ENCODE assay signal across 11 cellular contexts in the genomic region with DNA sequence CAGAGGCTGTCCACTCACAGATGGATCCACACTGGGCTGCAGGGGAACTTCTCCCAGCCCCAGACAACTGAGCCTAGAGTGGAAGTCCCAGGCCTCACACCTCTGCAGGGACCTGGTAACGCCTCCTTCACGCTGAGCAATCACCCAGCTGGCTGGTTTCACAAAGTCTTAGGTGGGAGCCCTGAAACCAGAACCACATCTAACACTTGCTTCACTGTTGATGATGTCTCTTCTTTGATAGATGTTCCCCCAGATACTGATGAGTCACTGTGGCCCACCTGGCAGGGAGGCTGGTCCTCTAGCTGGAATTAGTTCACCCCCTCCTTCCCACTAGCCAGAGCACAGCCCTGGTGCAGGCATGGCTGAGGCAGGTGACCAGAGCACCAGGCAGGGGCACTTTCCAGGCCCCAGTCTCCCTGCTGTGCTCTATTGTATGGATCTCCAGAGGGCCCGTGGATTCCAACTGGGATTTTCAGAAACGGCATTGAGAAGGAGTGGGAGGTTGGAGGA. TPM values are rescaled to one million over a fixed set of nuclear protein-coding genes. Genes with fewer than 3 reads are reported as not detected.
DNase-seq lines count a peak whose midpoint lies in the region; ATAC-seq and TF ChIP-seq lines count a peak whose summit lies in the region.
"Had no signal": no experiment of that assay in that cellular context is flagged by ENCODE, and none has a peak within 500 bp of the region (broad histone marks: within the 10 kb centered on the region; RNA-seq: fewer than 3 reads in every experiment).

No MANE protein-coding gene starts in this region.

- no peak overlapping the region for H3K4me3 ChIP-seq in Caco-2 (ENCODE audit: low read depth, low read length)
- H3K4me3 ChIP-seq: breast epithelium had no signal

- no peak overlapping the region for H3K4me3 Mint-ChIP-seq in activated CD4-positive, alpha-beta memory T cell treated with anti-CD3 and anti-CD28 coated beads for 36 hours
- H3K4me3 Mint-ChIP-seq in activated CD4-positive, alpha-beta memory T cell treated with anti-CD3 and anti-CD28 coated beads, Interleukin-2, amount 10 ng/mL, durations not matched to agents 7 days and 5 days: no peak overlapping the region
- H3K4me3 Mint-ChIP-seq in activated T-cell treated with anti-CD3 and anti-CD28 coated beads, Interleukin-2, amount 50 U/mL, for 24 hours: no peak overlapping the region
- no peak overlapping the region for H3K4me3 Mint-ChIP-seq in Caco-2 (ENCODE audit: unreplicated experiment)

- intact Hi-C loops in activated CD4-positive, alpha-beta memory T cell treated with anti-CD3 and anti-CD28 coated beads for 36 hours (cut with micrococcal nuclease): no loop called here
- intact Hi-C loops in Caco-2 (cut with micrococcal nuclease; ENCODE audit: unreplicated experiment): no loop called here

- H3K4me1 Mint-ChIP-seq in activated CD4-positive, alpha-beta memory T cell treated with anti-CD3 and anti-CD28 coated beads for 36 hours (ENCODE audit: low read depth): peaks cover 11% of the 10 kb centered on the region
- no peaks in the 10 kb centered on the region for H3K4me1 Mint-ChIP-seq in activated CD4-positive, alpha-beta memory T cell treated with anti-CD3 and anti-CD28 coated beads, Interleukin-2, amount 10 ng/mL, durations not matched to agents 7 days and 5 days
- peaks cover 14% of the 10 kb centered on the region for H3K4me1 Mint-ChIP-seq in activated T-cell treated with anti-CD3 and anti-CD28 coated beads, Interleukin-2, amount 50 U/mL, for 24 hours (ENCODE audit: low read depth)
- peaks cover 2% of the 10 kb centered on the region for H3K4me1 Mint-ChIP-seq in Caco-2 (ENCODE audit: low read depth, unreplicated experiment)

- peaks cover 6% of the 10 kb centered on the region; the same call in 1 of the 2 replicates for H3K4me1 ChIP-seq in Caco-2
- H3K4me1 ChIP-seq: breast epithelium had no signal

- H3K27ac Mint-ChIP-seq in activated CD4-positive, alpha-beta memory T cell treated with anti-CD3 and anti-CD28 coated beads for 36 hours: no peak overlapping the region
- no peak overlapping the region for H3K27ac Mint-ChIP-seq in activated CD4-positive, alpha-beta memory T cell treated with anti-CD3 and anti-CD28 coated beads, Interleukin-2, amount 10 ng/mL, durations not matched to agents 7 days and 5 days
- H3K27ac Mint-ChIP-seq in activated T-cell treated with anti-CD3 and anti-CD28 coated beads, Interleukin-2, amount 50 U/mL, for 24 hours: peak overlapping the region; percentile 48
- H3K27ac Mint-ChIP-seq in Caco-2 (ENCODE audit: unreplicated experiment): no peak overlapping the region

- peak; percentile 46 for DNase-seq in activated CD4-positive, alpha-beta memory T cell treated with anti-CD3 and anti-CD28 coated beads for 36 hours
- no peak for DNase-seq in activated CD4-positive, alpha-beta memory T cell treated with anti-CD3 and anti-CD28 coated beads, Interleukin-2, amount 10 ng/mL, durations not matched to agents 7 days and 5 days
- DNase-seq in activated T-cell treated with anti-CD3 and anti-CD28 coated beads, Interleukin-2, amount 50 U/mL, for 24 hours: peak; percentile 60
- DNase-seq in stimulated activated CD8-positive, alpha-beta memory T cell treated with anti-CD3 and anti-CD28 coated beads, Interleukin-4, amount 100 ng/mL, for 24 hours (ENCODE audit: low read depth): peak; percentile 37
- DNase-seq in Caco-2: no peak
- no peak for DNase-seq in NCI-H524 (lab: John Stamatoyannopoulos, UW)
- no peak for DNase-seq in DMS79 treated with DMSO at 0.1 percent for 48 hours (lab: John Stamatoyannopoulos, UW)
- DNase-seq: T-helper 9 cell had no signal

- no peak for TF ChIP-seq CTCF in Caco-2 (IDR thresholded peaks at IDR 0.05; ENCODE audit: insufficient read depth in 1 of 2, low read depth in 1 of 2, low read length in 1 of 2, severe bottlenecking in 1 of 2, unreplicated experiment in 1 of 2)

- no TSS peak for BruUV-seq in Caco-2 (replicated peaks; lab: Mats Ljungman, UMichigan)

- POLR2A ChIA-PET in activated CD4-positive, alpha-beta memory T cell treated with anti-CD3 and anti-CD28 coated beads for 36 hours (lab: Charles Lee): no interaction called here
- POLR2A ChIA-PET in activated CD4-positive, alpha-beta memory T cell treated with anti-CD3 and anti-CD28 coated beads, Interleukin-2, amount 10 ng/mL, durations not matched to agents 7 days and 5 days (lab: Charles Lee): no interaction called here
- POLR2A ChIA-PET in Caco-2 (lab: Charles Lee): no interaction called here

- CTCF ChIA-PET in activated CD4-positive, alpha-beta memory T cell treated with anti-CD3 and anti-CD28 coated beads for 36 hours (lab: Charles Lee): no interaction called here
- CTCF ChIA-PET in activated CD4-positive, alpha-beta memory T cell treated with anti-CD3 and anti-CD28 coated beads, Interleukin-2, amount 10 ng/mL, durations not matched to agents 7 days and 5 days (lab: Charles Lee): no interaction called here
- CTCF ChIA-PET in Caco-2 (lab: Charles Lee): no interaction called here

- H3K27me3 Mint-ChIP-seq in activated CD4-positive, alpha-beta memory T cell treated with anti-CD3 and anti-CD28 coated beads for 36 hours: no peaks in the 10 kb centered on the region
- peaks cover 5% of the 10 kb centered on the region for H3K27me3 Mint-ChIP-seq in activated CD4-positive, alpha-beta memory T cell treated with anti-CD3 and anti-CD28 coated beads, Interleukin-2, amount 10 ng/mL, durations not matched to agents 7 days and 5 days
- no peaks in the 10 kb centered on the region for H3K27me3 Mint-ChIP-seq in activated T-cell treated with anti-CD3 and anti-CD28 coated beads, Interleukin-2, amount 50 U/mL, for 24 hours
- H3K27me3 Mint-ChIP-seq in Caco-2 (ENCODE audit: insufficient read depth, unreplicated experiment): no peaks in the 10 kb centered on the region

- H3K9me3 ChIP-seq in Caco-2: no peaks in the 10 kb centered on the region
- H3K9me3 ChIP-seq: breast epithelium had no signal

- no peaks in the 10 kb centered on the region for H3K36me3 Mint-ChIP-seq in activated CD4-positive, alpha-beta memory T cell treated with anti-CD3 and anti-CD28 coated beads for 36 hours
- H3K36me3 Mint-ChIP-seq in activated CD4-positive, alpha-beta memory T cell treated with anti-CD3 and anti-CD28 coated beads, Interleukin-2, amount 10 ng/mL, durations not matched to agents 7 days and 5 days (ENCODE audit: low read depth): no peaks in the 10 kb centered on the region
- no peaks in the 10 kb centered on the region for H3K36me3 Mint-ChIP-seq in activated T-cell treated with anti-CD3 and anti-CD28 coated beads, Interleukin-2, amount 50 U/mL, for 24 hours (ENCODE audit: low read depth)
- no peaks in the 10 kb centered on the region for H3K36me3 Mint-ChIP-seq in Caco-2 (ENCODE audit: insufficient read depth, unreplicated experiment)

- peak; percentile 94 for ATAC-seq in HG02798 (IDR thresholded peaks at IDR 0.05; ENCODE audit: poor library complexity, unreplicated experiment)

- H3K9me3 Mint-ChIP-seq in activated CD4-positive, alpha-beta memory T cell treated with anti-CD3 and anti-CD28 coated beads for 36 hours: no peaks in the 10 kb centered on the region
- no peaks in the 10 kb centered on the region for H3K9me3 Mint-ChIP-seq in activated CD4-positive, alpha-beta memory T cell treated with anti-CD3 and anti-CD28 coated beads, Interleukin-2, amount 10 ng/mL, durations not matched to agents 7 days and 5 days
- no peaks in the 10 kb centered on the region for H3K9me3 Mint-ChIP-seq in activated T-cell treated with anti-CD3 and anti-CD28 coated beads, Interleukin-2, amount 50 U/mL, for 24 hours
- peaks cover 12% of the 10 kb centered on the region for H3K9me3 Mint-ChIP-seq in Caco-2 (ENCODE audit: unreplicated experiment)

- H3K27me3 ChIP-seq in Caco-2 (replicated peaks; ENCODE audit: control insufficient read depth, insufficient read depth, low read length): no peaks in the 10 kb centered on the region
- H3K27me3 ChIP-seq: breast epithelium had no signal

- no peaks in the 10 kb centered on the region for H3K36me3 ChIP-seq in Caco-2 (ENCODE audit: control insufficient read depth, insufficient read depth, low read length)
- H3K36me3 ChIP-seq: breast epithelium had no signal

RNA-seq across cellular contexts. Expression of gene MYL3, which starts 33.5 kb away (rescaled TPM):
- not detected for total RNA-seq in activated CD4-positive, alpha-beta memory T cell treated with anti-CD3 and anti-CD28 coated beads for 36 hours
- not detected for total RNA-seq in activated CD4-positive, alpha-beta memory T cell treated with anti-CD3 and anti-CD28 coated beads, Interleukin-2, amount 10 ng/mL, durations not matched to agents 7 days and 5 days
- 13.0 and 13.8 TPM in 2 replicates for total RNA-seq in Caco-2 (2022)
- total RNA-seq: glomerular endothelial cell had no signal

RNA-seq across cellular contexts. Expression of gene PTH1R, which starts 47.8 kb away (rescaled TPM):
- not detected for total RNA-seq in activated CD4-positive, alpha-beta memory T cell treated with anti-CD3 and anti-CD28 coated beads for 36 hours
- total RNA-seq in activated CD4-positive, alpha-beta memory T cell treated with anti-CD3 and anti-CD28 coated beads, Interleukin-2, amount 10 ng/mL, durations not matched to agents 7 days and 5 days: not detected
- 5.1 and 6.8 TPM in 2 replicates for total RNA-seq in Caco-2 (2022)
- total RNA-seq: glomerular endothelial cell had no signal

Comparison
In these comparisons a context has a peak if more than half of its experiments do, and no peak if none do; other contexts are left out.
1. DNase-seq: peak in activated CD4-positive, alpha-beta memory T cell treated with anti-CD3 and anti-CD28 coated beads for 36 hours (single experiment), activated T-cell treated with anti-CD3 and anti-CD28 coated beads, Interleukin-2, amount 50 U/mL, for 24 hours (single experiment) and stimulated activated CD8-positive, alpha-beta memory T cell treated with anti-CD3 and anti-CD28 coated beads, Interleukin-4, amount 100 ng/mL, for 24 hours (single experiment); none in activated CD4-positive, alpha-beta memory T cell treated with anti-CD3 and anti-CD28 coated beads, Interleukin-2, amount 10 ng/mL, durations not matched to agents 7 days and 5 days (single experiment), Caco-2 (0 of 2), NCI-H524 (0 of 2) and DMS79 treated with DMSO at 0.1 percent for 48 hours (single experiment).
2. RNA of gene MYL3, which starts 33.5 kb away (total RNA-seq): 13.0 to 13.8 TPM in Caco-2; not detected in activated CD4-positive, alpha-beta memory T cell treated with anti-CD3 and anti-CD28 coated beads for 36 hours and not detected in activated CD4-positive, alpha-beta memory T cell treated with anti-CD3 and anti-CD28 coated beads, Interleukin-2, amount 10 ng/mL, durations not matched to agents 7 days and 5 days; every median in the first group is over 10 times any median in the second.